8 cellular contexts compared by ENCODE assay signal in the genomic region with DNA sequence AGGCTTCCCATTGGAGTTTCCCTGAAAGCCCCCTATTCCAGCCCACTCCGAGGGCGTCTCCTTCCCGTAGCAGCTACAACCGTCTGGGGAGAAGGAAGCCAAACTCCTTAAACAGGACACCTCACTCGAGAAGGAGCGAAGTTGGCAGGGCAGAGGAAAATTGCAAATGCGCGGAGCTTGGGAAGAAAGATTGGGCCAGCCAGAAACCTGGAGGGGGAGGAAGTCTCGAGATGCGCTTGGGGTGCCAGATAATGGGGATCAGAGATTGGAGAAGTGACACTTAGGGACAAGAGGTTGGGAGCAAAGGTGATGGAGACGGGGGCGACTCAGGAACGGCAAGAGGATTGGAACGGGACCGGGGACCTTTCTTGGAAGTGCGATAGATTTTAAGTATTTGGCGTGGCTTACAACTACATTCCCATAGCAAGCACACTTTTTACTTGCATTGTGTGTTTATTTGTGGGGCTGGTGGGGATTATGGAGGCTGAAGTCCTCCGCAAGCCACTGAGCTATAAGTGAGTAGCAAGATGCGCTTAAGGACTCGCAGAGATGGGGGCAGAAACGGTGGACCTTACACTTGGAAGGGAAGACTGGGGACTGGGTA. TPM values are rescaled to one million over a fixed set of nuclear protein-coding genes. Genes with fewer than 3 reads are reported as not detected.
DNase-seq lines count a peak whose midpoint lies in the region; TF ChIP-seq lines count a peak whose summit lies in the region.

No MANE protein-coding gene starts in this region.

- H3K18ac ChIP-seq in mesendoderm (ENCODE audit: low read length): no peak overlapping the region

- H3K79me2 ChIP-seq in mesendoderm (ENCODE audit: control insufficient read depth, insufficient read depth, low read length): no peaks in the 10 kb centered on the region

- peaks cover 0 to 45% (median 32%) of the 10 kb centered on the region in 11 experiments; a peak in 19 of 22 replicates for H4K20me1 ChIP-seq in BLaER1 treated with 17β-estradiol and CSF1 and Interleukin-3, amounts not matched to agents 10 nM and 100 nM

- H2AK5ac ChIP-seq in mesendoderm (ENCODE audit: low read length): no peak overlapping the region

- no peaks in the 10 kb centered on the region for H3K36me3 ChIP-seq in BLaER1 treated with 17β-estradiol and CSF1 and Interleukin-3, amounts not matched to agents 10 nM and 100 nM
- H3K36me3 ChIP-seq in HEK293 (ENCODE audit: control insufficient read depth in 2 of 2, insufficient read depth in 1 of 2, low read length in 2 of 2): no peaks in the 10 kb centered on the region; a peak in 1 of 3 replicates
- H3K36me3 ChIP-seq in adipocyte (ENCODE audit: control insufficient read depth, insufficient read depth, low read length, severe bottlenecking): no peaks in the 10 kb centered on the region
- H3K36me3 ChIP-seq in mesendoderm (ENCODE audit: control insufficient read depth, insufficient read depth, low read length): no peaks in the 10 kb centered on the region

- POLR2A ChIA-PET in HEK293 (lab: Yijun Ruan, JAX): interaction anchor here (1.4 to 1.7 kb wide), 3 partner anchors 17 to 142 kb away, joined by 3 to 7 read pairs (median 5); a partner anchor contains a TSS

- H3K4me2 ChIP-seq in BLaER1 treated with 17β-estradiol and CSF1 and Interleukin-3, amounts not matched to agents 10 nM and 100 nM: peak overlapping the region; percentile 93 to 99 (median 97)
- H3K4me2 ChIP-seq in mesendoderm (ENCODE audit: low read length): peak overlapping the region; percentile 79

- WGBS in mesendoderm (ENCODE audit: extremely low coverage, insufficient coverage, low lambda C conversion rate): no CpG with 5 or more reads among the region's 21 CpGs

- H4K5ac ChIP-seq in mesendoderm (ENCODE audit: low read length): no peak overlapping the region

- no peaks in the 10 kb centered on the region for H3K79me1 ChIP-seq in mesendoderm (ENCODE audit: low read length)

- H2BK15ac ChIP-seq in mesendoderm (replicated peaks; ENCODE audit: low read depth): no peak overlapping the region

- TF ChIP-seq CTCF in HEK293 (tag by site-specific recombination; IDR thresholded peaks at IDR 0.05): no peak

- peak overlapping the region in 6 of 11 experiments; percentile 28 to 71 (median 54); a peak in 10 of 22 replicates for H3K9ac ChIP-seq in BLaER1 treated with 17β-estradiol and CSF1 and Interleukin-3, amounts not matched to agents 10 nM and 100 nM
- H3K9ac ChIP-seq in adipocyte (ENCODE audit: low read length) (no peak overlapping the region), mesendoderm (ENCODE audit: low read length) (peak overlapping the region; percentile 50)

- no peak overlapping the region for H3K4ac ChIP-seq in mesendoderm (ENCODE audit: low read depth, low read length)

- H2BK120ac ChIP-seq in mesendoderm (ENCODE audit: low read depth, low read length): no peak overlapping the region

- H3K56ac ChIP-seq in mesendoderm (ENCODE audit: low read length): peak overlapping the region; percentile 70

- H3K27ac ChIP-seq in BLaER1 treated with 17β-estradiol and CSF1 and Interleukin-3, amounts not matched to agents 10 nM and 100 nM: no peak overlapping the region; a peak in 2 of 22 replicates
- H3K27ac ChIP-seq in HEK293 (ENCODE audit: extremely low read depth, low read depth, low read length) (peak overlapping the region; percentile 84; the same call in 1 of the 2 replicates), mesendoderm (ENCODE audit: low read depth, low read length) (no peak overlapping the region)

- peak; percentile 14 for DNase-seq in adipocyte (ENCODE audit: low read depth)
- DNase-seq in mesendoderm: no peak
- no peak for DNase-seq in kidney tubule cell (ENCODE audit: low spot score)
- DNase-seq in NCI-H510A (lab: John Stamatoyannopoulos, UW): no peak
- DNase-seq in HK-2 (ENCODE audit: unreplicated experiment): no peak
- DNase-seq in amygdala (lab: John Stamatoyannopoulos, UW): no peak

- peaks cover 0 to under 1% (median 0%) of the 10 kb centered on the region in 11 experiments; a peak in 1 of 22 replicates for H3K9me3 ChIP-seq in BLaER1 treated with 17β-estradiol and CSF1 and Interleukin-3, amounts not matched to agents 10 nM and 100 nM (replicated peaks in 1 of 11)
- H3K9me3 ChIP-seq in HEK293 (ENCODE audit: control insufficient read depth, insufficient read depth, low read depth, low read length) (no peaks in the 10 kb centered on the region), adipocyte (ENCODE audit: control insufficient read depth, low read length) (no peaks in the 10 kb centered on the region)

- peaks cover 71 to 94% (median 85%) of the 10 kb centered on the region in 11 experiments for H3K27me3 ChIP-seq in BLaER1 treated with 17β-estradiol and CSF1 and Interleukin-3, amounts not matched to agents 10 nM and 100 nM
- H3K27me3 ChIP-seq in adipocyte (replicated peaks; ENCODE audit: control insufficient read depth, insufficient read depth, low read length) (peaks cover 66% of the 10 kb centered on the region), mesendoderm (ENCODE audit: insufficient read depth, low read length, poor library complexity) (peaks cover 30% of the 10 kb centered on the region)

- CTCF ChIA-PET in HEK293 (lab: Yijun Ruan, JAX): interaction anchor here (0.6 to 2.7 kb wide), 7 partner anchors 16 to 177 kb away, joined by 3 to 31 read pairs (median 3); no protein-coding TSS in a partner anchor

- peak overlapping the region; percentile 49 to 73 (median 62) for H3K4me3 ChIP-seq in BLaER1 treated with 17β-estradiol and CSF1 and Interleukin-3, amounts not matched to agents 10 nM and 100 nM
- peak overlapping the region; percentile 49 for H3K4me3 ChIP-seq in HEK293 (ENCODE audit: low read depth, low read length)
- H3K4me3 ChIP-seq in adipocyte (ENCODE audit: low read length): peak overlapping the region; percentile 50
- H3K4me3 ChIP-seq in mesendoderm (ENCODE audit: low read length): peak overlapping the region; percentile 44

- peaks cover 36 to 47% (median 43%) of the 10 kb centered on the region in 10 experiments for H3K4me1 ChIP-seq in BLaER1 treated with 17β-estradiol and CSF1 and Interleukin-3, amounts not matched to agents 10 nM and 100 nM
- peaks cover 10% of the 10 kb centered on the region for H3K4me1 ChIP-seq in HEK293 (ENCODE audit: control insufficient read depth, insufficient read depth, low read length)
- H3K4me1 ChIP-seq in adipocyte (ENCODE audit: control insufficient read depth, insufficient read depth, low read length): peaks cover 9% of the 10 kb centered on the region
- H3K4me1 ChIP-seq in mesendoderm (ENCODE audit: control insufficient read depth, low read depth, low read length): peaks cover 11% of the 10 kb centered on the region

- no peak overlapping the region for H4K8ac ChIP-seq in mesendoderm (ENCODE audit: low read depth, low read length)

- H2BK5ac ChIP-seq in mesendoderm (ENCODE audit: low read length): no peak overlapping the region

- H3K23ac ChIP-seq in mesendoderm (ENCODE audit: low read length): no peak overlapping the region

TF ChIP-seq in HEK293, 187 proteins besides CTCF, POLR2A, EP300 and RAD21 (continues in another document):
- TF ChIP-seq ZNF350 (tag by site-specific recombination; IDR thresholded peaks at IDR 0.05) (no peak), ZNF341 (tag by site-specific recombination; IDR thresholded peaks at IDR 0.05; ENCODE audit: low read depth) (peak; percentile 86), ZNF366 (tag by site-specific recombination; conservative IDR thresholded peaks at IDR 0.05) (no peak), KLF8 (tag by site-specific recombination; IDR thresholded peaks at IDR 0.05) (0 out of 2 replicates have a peak, but pooled peaks have one; percentile 23), ZNF335 (tag by site-specific recombination; conservative IDR thresholded peaks at IDR 0.05) (peak; percentile 32; the same call in 1 of the 2 replicates), ZNF549 (tag by site-specific recombination; IDR thresholded peaks at IDR 0.05) (no peak), ZNF157 (tag by site-specific recombination; IDR thresholded peaks at IDR 0.05) (no peak), ZNF2 (tag by site-specific recombination; IDR thresholded peaks at IDR 0.05) (no peak)
- TF ChIP-seq, protein P1, sequence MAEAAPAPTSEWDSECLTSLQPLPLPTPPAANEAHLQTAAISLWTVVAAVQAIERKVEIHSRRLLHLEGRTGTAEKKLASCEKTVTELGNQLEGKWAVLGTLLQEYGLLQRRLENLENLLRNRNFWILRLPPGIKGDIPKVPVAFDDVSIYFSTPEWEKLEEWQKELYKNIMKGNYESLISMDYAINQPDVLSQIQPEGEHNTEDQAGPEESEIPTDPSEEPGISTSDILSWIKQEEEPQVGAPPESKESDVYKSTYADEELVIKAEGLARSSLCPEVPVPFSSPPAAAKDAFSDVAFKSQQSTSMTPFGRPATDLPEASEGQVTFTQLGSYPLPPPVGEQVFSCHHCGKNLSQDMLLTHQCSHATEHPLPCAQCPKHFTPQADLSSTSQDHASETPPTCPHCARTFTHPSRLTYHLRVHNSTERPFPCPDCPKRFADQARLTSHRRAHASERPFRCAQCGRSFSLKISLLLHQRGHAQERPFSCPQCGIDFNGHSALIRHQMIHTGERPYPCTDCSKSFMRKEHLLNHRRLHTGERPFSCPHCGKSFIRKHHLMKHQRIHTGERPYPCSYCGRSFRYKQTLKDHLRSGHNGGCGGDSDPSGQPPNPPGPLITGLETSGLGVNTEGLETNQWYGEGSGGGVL (tag by site-specific recombination; IDR thresholded peaks at IDR 0.05): no peak
- TF ChIP-seq, protein P2, sequence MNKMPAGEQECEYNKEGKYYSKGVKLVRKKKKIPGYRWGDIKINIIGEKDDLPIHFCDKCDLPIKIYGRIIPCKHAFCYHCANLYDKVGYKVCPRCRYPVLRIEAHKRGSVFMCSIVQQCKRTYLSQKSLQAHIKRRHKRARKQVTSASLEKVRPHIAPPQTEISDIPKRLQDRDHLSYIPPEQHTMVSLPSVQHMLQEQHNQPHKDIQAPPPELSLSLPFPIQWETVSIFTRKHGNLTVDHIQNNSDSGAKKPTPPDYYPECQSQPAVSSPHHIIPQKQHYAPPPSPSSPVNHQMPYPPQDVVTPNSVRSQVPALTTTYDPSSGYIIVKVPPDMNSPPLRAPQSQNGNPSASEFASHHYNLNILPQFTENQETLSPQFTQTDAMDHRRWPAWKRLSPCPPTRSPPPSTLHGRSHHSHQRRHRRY (tag by site-specific recombination; IDR thresholded peaks at IDR 0.05): 0 out of 2 replicates have a peak, but pooled peaks have one; percentile 14
- TF ChIP-seq, protein P3, sequence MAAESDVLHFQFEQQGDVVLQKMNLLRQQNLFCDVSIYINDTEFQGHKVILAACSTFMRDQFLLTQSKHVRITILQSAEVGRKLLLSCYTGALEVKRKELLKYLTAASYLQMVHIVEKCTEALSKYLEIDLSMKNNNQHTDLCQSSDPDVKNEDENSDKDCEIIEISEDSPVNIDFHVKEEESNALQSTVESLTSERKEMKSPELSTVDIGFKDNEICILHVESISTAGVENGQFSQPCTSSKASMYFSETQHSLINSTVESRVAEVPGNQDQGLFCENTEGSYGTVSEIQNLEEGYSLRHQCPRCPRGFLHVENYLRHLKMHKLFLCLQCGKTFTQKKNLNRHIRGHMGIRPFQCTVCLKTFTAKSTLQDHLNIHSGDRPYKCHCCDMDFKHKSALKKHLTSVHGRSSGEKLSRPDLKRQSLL (tag by site-specific recombination; IDR thresholded peaks at IDR 0.05): peak; percentile 72

RNA-seq across cellular contexts. Expression of a gene that starts 0.9 kb away (rescaled TPM):
- polyA plus RNA-seq in mesendoderm (2013, experiment 1 of 2): 0.59 TPM
- 0.62 TPM for polyA plus RNA-seq in mesendoderm (2013, experiment 2 of 2)

RNA-seq across cellular contexts. Expression of a gene that starts 30.4 kb away (rescaled TPM):
- 7.6 TPM for polyA plus RNA-seq in mesendoderm (2013, experiment 1 of 2)
- 7.6 TPM for polyA plus RNA-seq in mesendoderm (2013, experiment 2 of 2)
